ENCODE assay signal across 20 cellular contexts in genomic region chr5:80852331-80853245, GRCh38.
DNase-seq lines count a peak whose midpoint lies in the region; ATAC-seq and TF ChIP-seq lines count a peak whose summit lies in the region.
"Had no signal": no experiment of that assay in that cellular context is flagged by ENCODE, and none has a peak within 500 bp of the region (broad histone marks: within the 10 kb centered on the region; RNA-seq: fewer than 3 reads in every experiment).

No MANE protein-coding gene starts in this region.

- ATAC-seq in activated naive CD8-positive, alpha-beta T cell treated with anti-CD3 and anti-CD28 coated beads, Interleukin-2, amount 10 ng/mL, durations not matched to agents 7 days and 5 days (ENCODE audit: low read depth): peak; percentile 70
- ATAC-seq in T-helper 17 cell: no peak
- ATAC-seq in stimulated activated naive B cell treated with anti-CD40 and anti-IgM and Interleukin-4, amounts not matched to agents 10 μg/mL and 1 μg/mL and 100 μg/mL, for 72 hours (replicated peaks): peak; percentile 52 to 69

- POLR2A ChIA-PET in activated naive CD8-positive, alpha-beta T cell treated with anti-CD3 and anti-CD28 coated beads, Interleukin-2, amount 10 ng/mL, durations not matched to agents 7 days and 5 days (lab: Charles Lee): no interaction called here

- H3K27ac Mint-ChIP-seq in activated naive CD8-positive, alpha-beta T cell treated with anti-CD3 and anti-CD28 coated beads, Interleukin-2, amount 10 ng/mL, durations not matched to agents 7 days and 5 days: no peak overlapping the region
- H3K27ac Mint-ChIP-seq in activated naive CD8-positive, alpha-beta T cell treated with anti-CD3 and anti-CD28 coated beads for 36 hours: no peak overlapping the region
- H3K27ac Mint-ChIP-seq in T-helper 17 cell (peak overlapping the region; percentile 12), endodermal cell (peak overlapping the region; percentile 39)
- H3K27ac Mint-ChIP-seq in stimulated activated naive B cell treated with anti-CD40 and anti-IgM and Interleukin-4, amounts not matched to agents 10 μg/mL and 1 μg/mL and 100 μg/mL, for 72 hours: no peak overlapping the region
- H3K27ac Mint-ChIP-seq: CD4-positive, CD25-positive, alpha-beta regulatory T cell had no signal

- no peaks in the 10 kb centered on the region for H3K27me3 ChIP-seq in endodermal cell (ENCODE audit: control insufficient read depth, insufficient read depth, low read length, poor library complexity, severe bottlenecking)
- H3K27me3 ChIP-seq: BE2C had no signal

- no peaks in the 10 kb centered on the region for H3K27me3 Mint-ChIP-seq in activated naive CD8-positive, alpha-beta T cell treated with anti-CD3 and anti-CD28 coated beads, Interleukin-2, amount 10 ng/mL, durations not matched to agents 7 days and 5 days
- no peaks in the 10 kb centered on the region for H3K27me3 Mint-ChIP-seq in activated naive CD8-positive, alpha-beta T cell treated with anti-CD3 and anti-CD28 coated beads for 36 hours
- no peaks in the 10 kb centered on the region for H3K27me3 Mint-ChIP-seq in T-helper 17 cell
- no peaks in the 10 kb centered on the region for H3K27me3 Mint-ChIP-seq in endodermal cell (ENCODE audit: insufficient read depth)
- no peaks in the 10 kb centered on the region for H3K27me3 Mint-ChIP-seq in stimulated activated naive B cell treated with anti-CD40 and anti-IgM and Interleukin-4, amounts not matched to agents 10 μg/mL and 1 μg/mL and 100 μg/mL, for 72 hours
- H3K27me3 Mint-ChIP-seq: CD4-positive, CD25-positive, alpha-beta regulatory T cell had no signal

- DNase-seq in activated naive CD8-positive, alpha-beta T cell treated with anti-CD3 and anti-CD28 coated beads, Interleukin-2, amount 10 ng/mL, durations not matched to agents 7 days and 5 days: no peak
- no peak for DNase-seq in activated naive CD8-positive, alpha-beta T cell treated with anti-CD3 and anti-CD28 coated beads for 36 hours
- no peak for DNase-seq in T-helper 17 cell
- DNase-seq in endodermal cell: no peak
- no peak for DNase-seq in stimulated activated naive B cell treated with anti-CD40 and anti-IgM and Interleukin-4, amounts not matched to agents 10 μg/mL and 1 μg/mL and 100 μg/mL, for 72 hours
- no peak for DNase-seq in Kasumi-1 (lab: John Stamatoyannopoulos, UW)
- no peak for DNase-seq in HPDE6-E6E7 (ENCODE audit: extremely low spot score)
- DNase-seq in iPS-NIHi11 (ENCODE audit: low spot score): no peak
- DNase-seq: BE2C; CD4-positive, CD25-positive, alpha-beta regulatory T cell; COR-L47; GF-D8; NCI-H1417; NCI-H187; NCI-H2107; NCI-H510A; NCI-H774; RPMI8226; SHP77 treated with DMSO at 0.1 percent for 48 hours had no signal

- no peak overlapping the region for H3K27ac ChIP-seq in endodermal cell (ENCODE audit: low read depth, low read length)
- H3K27ac ChIP-seq: KMS-11 had no signal

- peaks cover 63% of the 10 kb centered on the region for H3K36me3 Mint-ChIP-seq in activated naive CD8-positive, alpha-beta T cell treated with anti-CD3 and anti-CD28 coated beads, Interleukin-2, amount 10 ng/mL, durations not matched to agents 7 days and 5 days
- peaks cover 61% of the 10 kb centered on the region for H3K36me3 Mint-ChIP-seq in activated naive CD8-positive, alpha-beta T cell treated with anti-CD3 and anti-CD28 coated beads for 36 hours
- peaks cover 15% of the 10 kb centered on the region for H3K36me3 Mint-ChIP-seq in T-helper 17 cell (ENCODE audit: low read depth)
- H3K36me3 Mint-ChIP-seq in endodermal cell (ENCODE audit: low read depth): peaks cover 59% of the 10 kb centered on the region
- H3K36me3 Mint-ChIP-seq in stimulated activated naive B cell treated with anti-CD40 and anti-IgM and Interleukin-4, amounts not matched to agents 10 μg/mL and 1 μg/mL and 100 μg/mL, for 72 hours: peaks cover 58 to 72% of the 10 kb centered on the region in 2 donors

- no peak for TF ChIP-seq CTCF in endodermal cell (conservative IDR thresholded peaks at IDR 0.05)

- H3K4me3 Mint-ChIP-seq in activated naive CD8-positive, alpha-beta T cell treated with anti-CD3 and anti-CD28 coated beads, Interleukin-2, amount 10 ng/mL, durations not matched to agents 7 days and 5 days: peak overlapping the region; percentile 35
- H3K4me3 Mint-ChIP-seq in activated naive CD8-positive, alpha-beta T cell treated with anti-CD3 and anti-CD28 coated beads for 36 hours: no peak overlapping the region
- H3K4me3 Mint-ChIP-seq in T-helper 17 cell (no peak overlapping the region), endodermal cell (no peak overlapping the region)
- no peak overlapping the region for H3K4me3 Mint-ChIP-seq in stimulated activated naive B cell treated with anti-CD40 and anti-IgM and Interleukin-4, amounts not matched to agents 10 μg/mL and 1 μg/mL and 100 μg/mL, for 72 hours
- H3K4me3 Mint-ChIP-seq: CD4-positive, CD25-positive, alpha-beta regulatory T cell had no signal

- H3K9ac ChIP-seq in endodermal cell (ENCODE audit: extremely low read depth, low read length, poor library complexity, severe bottlenecking): no peak overlapping the region
- H3K9ac ChIP-seq: KMS-11 had no signal

- H3K9me3 Mint-ChIP-seq in activated naive CD8-positive, alpha-beta T cell treated with anti-CD3 and anti-CD28 coated beads, Interleukin-2, amount 10 ng/mL, durations not matched to agents 7 days and 5 days: peaks cover 27% of the 10 kb centered on the region
- peaks cover 25% of the 10 kb centered on the region for H3K9me3 Mint-ChIP-seq in activated naive CD8-positive, alpha-beta T cell treated with anti-CD3 and anti-CD28 coated beads for 36 hours
- H3K9me3 Mint-ChIP-seq in endodermal cell: peaks cover 41% of the 10 kb centered on the region
- H3K9me3 Mint-ChIP-seq in stimulated activated naive B cell treated with anti-CD40 and anti-IgM and Interleukin-4, amounts not matched to agents 10 μg/mL and 1 μg/mL and 100 μg/mL, for 72 hours: peaks cover 21 to 23% of the 10 kb centered on the region in 2 donors

- H3K9me3 ChIP-seq in T-helper 17 cell (ENCODE audit: control insufficient read depth, low read length, poor library complexity, severe bottlenecking): no peaks in the 10 kb centered on the region
- peaks cover 25% of the 10 kb centered on the region for H3K9me3 ChIP-seq in endodermal cell (ENCODE audit: control insufficient read depth, low read length)

- H3K4me1 ChIP-seq in endodermal cell (ENCODE audit: control insufficient read depth, insufficient read depth, low read length): no peaks in the 10 kb centered on the region
- H3K4me1 ChIP-seq: BE2C had no signal

- H3K36me3 ChIP-seq in endodermal cell (ENCODE audit: control insufficient read depth, insufficient read depth, low read length): peaks cover 33% of the 10 kb centered on the region
- H3K36me3 ChIP-seq: BE2C had no signal

- no peak overlapping the region for H3K4me3 ChIP-seq in endodermal cell (ENCODE audit: low read length)

- H3K4me1 Mint-ChIP-seq in activated naive CD8-positive, alpha-beta T cell treated with anti-CD3 and anti-CD28 coated beads, Interleukin-2, amount 10 ng/mL, durations not matched to agents 7 days and 5 days: peaks cover 19% of the 10 kb centered on the region
- peaks cover 12% of the 10 kb centered on the region for H3K4me1 Mint-ChIP-seq in activated naive CD8-positive, alpha-beta T cell treated with anti-CD3 and anti-CD28 coated beads for 36 hours
- H3K4me1 Mint-ChIP-seq in T-helper 17 cell (peaks cover 2% of the 10 kb centered on the region), endodermal cell (no peaks in the 10 kb centered on the region)
- H3K4me1 Mint-ChIP-seq in stimulated activated naive B cell treated with anti-CD40 and anti-IgM and Interleukin-4, amounts not matched to agents 10 μg/mL and 1 μg/mL and 100 μg/mL, for 72 hours: peaks cover 0 to 5% of the 10 kb centered on the region in 2 donors

- 90 to 95% methylated on average over 2 to 3 of the region's 3 CpGs for WGBS in endodermal cell (ENCODE audit: insufficient coverage in 1 of 2, insufficient read length in 1 of 2), 2 experiments

Comparison
In these comparisons a context has a peak if more than half of its experiments do, and no peak if none do; other contexts are left out.
1. H3K27ac Mint-ChIP-seq: peak in T-helper 17 cell (single experiment) and endodermal cell (single experiment); none in activated naive CD8-positive, alpha-beta T cell treated with anti-CD3 and anti-CD28 coated beads, Interleukin-2, amount 10 ng/mL, durations not matched to agents 7 days and 5 days (single experiment), activated naive CD8-positive, alpha-beta T cell treated with anti-CD3 and anti-CD28 coated beads for 36 hours (single experiment) and stimulated activated naive B cell treated with anti-CD40 and anti-IgM and Interleukin-4, amounts not matched to agents 10 μg/mL and 1 μg/mL and 100 μg/mL, for 72 hours (single experiment).